ENCODE assay signal across 14 cellular contexts in genomic region chr17:41628631-41629255, GRCh38. TPM values are rescaled to one million over a fixed set of nuclear protein-coding genes. Genes with fewer than 3 reads are reported as not detected.
A peak's percentile ranks its signal among the peaks of the same experiment; 100 is the strongest.
DNase-seq lines count a peak whose midpoint lies in the region; ATAC-seq, FAIRE-seq and TF ChIP-seq lines count a peak whose summit lies in the region.
"Not testable (repeated sequence)": the region's sequence is repeated elsewhere in the genome, so short reads cannot be mapped to it uniquely, and the experiment has no call there.
"Had no signal": no experiment of that assay in that cellular context is flagged by ENCODE, and none has a peak within 500 bp of the region (broad histone marks: within the 10 kb centered on the region; RNA-seq: fewer than 3 reads in every experiment).

No MANE protein-coding gene starts in this region.

- H2AFZ ChIP-seq in mammary epithelial cell (ENCODE audit: low read depth, low read length); HepG2 (ENCODE audit: low read length); osteoblast (ENCODE audit: low read length): not testable (repeated sequence)

- H3K4me3 ChIP-seq in mammary epithelial cell (replicated peaks in 1 of 3; ENCODE audit: insufficient read depth in 1 of 3, low read depth in 2 of 3, low read length in 3 of 3); epithelial cell of esophagus (ENCODE audit: low read length); HepG2 (replicated peaks in 1 of 3; ENCODE audit: insufficient read depth in 1 of 3, low read depth in 2 of 3, low read length in 3 of 3); osteoblast (ENCODE audit: insufficient read depth, low read length); skin epidermis; upper lobe of right lung: not testable (repeated sequence)

- in situ Hi-C loops in mammary epithelial cell (cut with MboI; ENCODE audit: low sequenced_read_pairs in 2 of 2); HepG2 (cut with HindIII; ENCODE audit: extremely low pct_ligation_motif_present, low pct_unique_long_range_greater_than_20kb): not testable (repeated sequence)

- DNase-seq in NCI-H1694 (lab: John Stamatoyannopoulos, UW): peak; percentile 12
- not testable (repeated sequence) for DNase-seq in mammary epithelial cell; HepG2 (ENCODE audit: low spot score)
- peak; percentile 81 for DNase-seq in epithelial cell of esophagus (ENCODE audit: low read depth)
- DNase-seq in Right ventricle myocardium superior: peak; percentile 9
- DNase-seq in osteoblast (ENCODE audit: insufficient read length, low spot score, missing footprints): peak; percentile 42
- DNase-seq in upper lobe of right lung: peak; percentile 50

- H3K27ac ChIP-seq in mammary epithelial cell (ENCODE audit: insufficient read depth, low read depth, low read length): peak overlapping the region; percentile 64
- not testable (repeated sequence) for H3K27ac ChIP-seq in HepG2 (ENCODE audit: extremely low read length, insufficient read depth, low read length); osteoblast (ENCODE audit: low read depth, low read length); upper lobe of right lung
- H3K27ac ChIP-seq in skin epidermis: peak overlapping the region in 13 of 21 experiments; percentile 13 to 83 (median 65)

- 71% methylated on average over 10 of the region's 11 CpGs for WGBS in mammary epithelial cell (ENCODE audit: low coverage, missing lambda C conversion rate)
- 35% methylated on average over 11 of the region's 11 CpGs for WGBS in HepG2 (ENCODE audit: low lambda C conversion rate)

- intact Hi-C loops in mammary epithelial cell (cut with micrococcal nuclease); Right ventricle myocardium superior (cut with DNase I); HepG2 (cut with micrococcal nuclease; ENCODE audit: unreplicated experiment); upper lobe of right lung (cut with DNase I): not testable (repeated sequence)

- dilution Hi-C loops in mammary epithelial cell (cut with HindIII; ENCODE audit: low sequenced_read_pairs): loop anchor here (5.0 kb wide), 1 partner anchor 41 kb away; the partner anchor contains the start of gene KRT14

- H3K9me3 ChIP-seq in mammary epithelial cell (replicated peaks; ENCODE audit: insufficient read depth, low read length); HepG2 (ENCODE audit: low read length); osteoblast (ENCODE audit: low read depth, low read length); upper lobe of right lung: not testable (repeated sequence)

- not testable (repeated sequence) for H3K36me3 ChIP-seq in mammary epithelial cell (ENCODE audit: insufficient read depth, low read length); HepG2 (replicated peaks in 1 of 2; ENCODE audit: control insufficient read depth in 1 of 2, insufficient read depth in 2 of 2, low read length in 2 of 2); osteoblast (ENCODE audit: insufficient read depth, low read length); upper lobe of right lung

- H3K4me1 ChIP-seq in mammary epithelial cell (ENCODE audit: insufficient read depth, low read length): peaks cover 32% of the 10 kb centered on the region
- H3K4me1 ChIP-seq in HepG2 (ENCODE audit: insufficient read depth, low read length); osteoblast (ENCODE audit: insufficient read depth, low read length); upper lobe of right lung: not testable (repeated sequence)

- CTCF ChIA-PET in mammary epithelial cell (lab: Charles Lee; ENCODE audit: low non-redundant PET); HepG2 (lab: Yijun Ruan, JAX; ENCODE audit: low intra/inter-chr PET ratio, low total read pairs): not testable (repeated sequence)

- not testable (repeated sequence) for ATAC-seq in Right ventricle myocardium superior (ENCODE audit: poor library complexity); HepG2; upper lobe of right lung

- not testable (repeated sequence) for TF ChIP-seq CTCF in mammary epithelial cell (conservative IDR thresholded peaks at IDR 0.05 in 1 of 2, IDR thresholded peaks at IDR 0.05 in 1 of 2; ENCODE audit: extremely low read depth in 1 of 2, insufficient read depth in 1 of 2, low read depth in 1 of 2, low read length in 2 of 2); epithelial cell of esophagus (IDR thresholded peaks at IDR 0.05; ENCODE audit: insufficient read depth, low read depth, low read length, missing control alignments); HepG2 (CRISPR knock-in tag; IDR thresholded peaks at IDR 0.05); osteoblast (IDR thresholded peaks at IDR 0.05; ENCODE audit: extremely low read depth, low read depth, low read length); upper lobe of right lung (IDR thresholded peaks at IDR 0.05)

- peak overlapping the region; percentile 41 for H3K9ac ChIP-seq in mammary epithelial cell (ENCODE audit: insufficient read depth, low read length)
- H3K9ac ChIP-seq in HepG2 (ENCODE audit: insufficient read depth, low read depth, low read length): not testable (repeated sequence)

- not testable (repeated sequence) for H3K79me2 ChIP-seq in mammary epithelial cell (ENCODE audit: insufficient read depth, low read length); HepG2 (ENCODE audit: insufficient read depth, low read length); osteoblast (ENCODE audit: insufficient read depth, low read length)

- not testable (repeated sequence) for TF ChIP-seq RAD21 in HepG2 (CRISPR knock-in tag; IDR thresholded peaks at IDR 0.05)

- FAIRE-seq in HepG2 (lab: Jason Lieb, UNC): not testable (repeated sequence)

- H3K4me2 ChIP-seq in mammary epithelial cell (ENCODE audit: insufficient read depth, low read depth, low read length); HepG2 (ENCODE audit: low read depth, low read length); osteoblast (ENCODE audit: insufficient read depth, low read length): not testable (repeated sequence)

- TF ChIP-seq EP300 in HepG2 (IDR thresholded peaks at IDR 0.05; ENCODE audit: low read depth in 2 of 2, low read length in 2 of 2); HepG2 (CRISPR knock-in tag; IDR thresholded peaks at IDR 0.05; ENCODE audit: borderline replicate concordance): not testable (repeated sequence)

- H4K20me1 ChIP-seq in mammary epithelial cell (ENCODE audit: insufficient read depth, low read length); HepG2 (ENCODE audit: insufficient read depth, low read length); osteoblast (ENCODE audit: insufficient read depth, low read length): not testable (repeated sequence)

- not testable (repeated sequence) for TF ChIP-seq POLR2A in HepG2 (IDR thresholded peaks at IDR 0.05; ENCODE audit: insufficient read depth in 1 of 2, low read depth in 2 of 2, low read length in 2 of 2)

- BruUV-seq in mammary epithelial cell (replicated peaks; lab: Mats Ljungman, UMichigan); HepG2 (replicated peaks; lab: Mats Ljungman, UMichigan): not testable (repeated sequence)

- POLR2A ChIA-PET in HepG2 (lab: Yijun Ruan, JAX): not testable (repeated sequence)

- not testable (repeated sequence) for H3K27me3 ChIP-seq in mammary epithelial cell (ENCODE audit: insufficient read depth, low read length); osteoblast (ENCODE audit: insufficient read depth, low read length); upper lobe of right lung
- peaks cover 5 to 40% of the 10 kb centered on the region in 2 experiments; a peak in 4 of 5 replicates for H3K27me3 ChIP-seq in HepG2 (ENCODE audit: control insufficient read depth in 1 of 2, insufficient read depth in 2 of 2, low read length in 2 of 2)

RNA-seq across cellular contexts. Expression of gene KRT17, which starts 4.4 kb away (rescaled TPM):
- total RNA-seq in mammary epithelial cell (over 10,000 TPM; 10,365 to 24,723 TPM), Right ventricle myocardium superior (not detected), HepG2 (2016; rRNA removed; fragmentation: Illumina TruSeq; extraction: Trizol) (0.52 and 0.82 TPM in 2 replicates), osteoblast (4.3 and 4.7 TPM in 2 replicates), upper lobe of right lung (5.9 TPM)
- polyA plus RNA-seq in mammary epithelial cell (8,957 TPM), HepG2 (2011; rRNA removed) (0.38 and 0.47 TPM in 2 replicates)
- polyA minus RNA-seq in mammary epithelial cell: 6,693 TPM
- 0.40 and 0.44 TPM in 2 replicates for total RNA-seq in HepG2 (2016; cell fraction: cytosol; rRNA removed; fragmentation: Illumina TruSeq; extraction: Trizol; ENCODE audit: low read depth)
- total RNA-seq in HepG2 (2016; cell fraction: insoluble cytoplasmic fraction; rRNA removed; fragmentation: Illumina TruSeq; extraction: Trizol): 0.40 and 0.54 TPM in 2 replicates
- 0.38 and 0.65 TPM in 2 replicates for total RNA-seq in HepG2 (2016; cell fraction: membrane; rRNA removed; fragmentation: Illumina TruSeq; extraction: Trizol)
- total RNA-seq in HepG2 (2016; cell fraction: nucleus; rRNA removed; fragmentation: Illumina TruSeq; extraction: Trizol): 1.4 TPM in 1 of 2 replicates, not detected in the other
- 0.43 and 0.50 TPM in 2 replicates for polyA plus RNA-seq in HepG2 (2011; cell fraction: cytosol; rRNA removed)
- 0.23 and 0.66 TPM in 2 replicates for polyA plus RNA-seq in HepG2 (2011; cell fraction: nucleus; rRNA removed)
- 0.28 TPM in 1 of 2 replicates, not detected in the other for polyA plus RNA-seq in HepG2 (2012)
- polyA plus RNA-seq in HepG2 (2016; cell fraction: cytosol; fragmentation: Illumina TruSeq; extraction: Trizol; ENCODE audit: low read depth): 0.54 and 0.71 TPM in 2 replicates
- 0.70 and 0.84 TPM in 2 replicates for polyA plus RNA-seq in HepG2 (2016; cell fraction: insoluble cytoplasmic fraction; fragmentation: Illumina TruSeq; extraction: Trizol; ENCODE audit: low read depth)
- 0.35 and 1.0 TPM in 2 replicates for polyA plus RNA-seq in HepG2 (2016; cell fraction: membrane; fragmentation: Illumina TruSeq; extraction: Trizol; ENCODE audit: low read depth)
- 0.55 and 0.81 TPM in 2 replicates for polyA plus RNA-seq in HepG2 (2016; cell fraction: nucleus; fragmentation: Illumina TruSeq; extraction: Trizol; ENCODE audit: insufficient read depth, low read depth)
- 0.32 and 1,101 TPM in 2 replicates for polyA minus RNA-seq in HepG2 (2011; rRNA and poly(A)+ RNA removed; ENCODE audit: low replicate concordance)
- 9.0 and 16.5 TPM in 2 replicates for polyA minus RNA-seq in HepG2 (2011; cell fraction: cytosol; rRNA and poly(A)+ RNA removed)
- polyA minus RNA-seq in HepG2 (2011; cell fraction: nucleus; rRNA and poly(A)+ RNA removed): 3.5 and 5.9 TPM in 2 replicates
- total RNA-seq: CD4-positive, alpha-beta T cell had no signal

RNA-seq across cellular contexts. Expression of gene KRT16, which starts 16.2 kb away (rescaled TPM):
- total RNA-seq in mammary epithelial cell (1,000 to 10,000 TPM in 1 of 2 donors, 100 to 1,000 TPM in 1; 585 to 1,021 TPM), Right ventricle myocardium superior (not detected), HepG2 (2016; rRNA removed; fragmentation: Illumina TruSeq; extraction: Trizol) (not detected in 2 replicates), osteoblast (4.3 and 5.6 TPM in 2 replicates), upper lobe of right lung (not detected)
- polyA plus RNA-seq in mammary epithelial cell (659 TPM), HepG2 (2011; rRNA removed) (0.07 TPM in 1 of 2 replicates, not detected in the other)
- polyA minus RNA-seq in mammary epithelial cell: 694 TPM
- not detected in 2 replicates for total RNA-seq in HepG2 (2016; cell fraction: cytosol; rRNA removed; fragmentation: Illumina TruSeq; extraction: Trizol; ENCODE audit: low read depth)
- not detected in 2 replicates for total RNA-seq in HepG2 (2016; cell fraction: insoluble cytoplasmic fraction; rRNA removed; fragmentation: Illumina TruSeq; extraction: Trizol)
- total RNA-seq in HepG2 (2016; cell fraction: membrane; rRNA removed; fragmentation: Illumina TruSeq; extraction: Trizol): not detected in 2 replicates
- total RNA-seq in HepG2 (2016; cell fraction: nucleus; rRNA removed; fragmentation: Illumina TruSeq; extraction: Trizol): not detected in 2 replicates
- not detected in 2 replicates for polyA plus RNA-seq in HepG2 (2011; cell fraction: cytosol; rRNA removed)
- not detected in 2 replicates for polyA plus RNA-seq in HepG2 (2011; cell fraction: nucleus; rRNA removed)
- polyA plus RNA-seq in HepG2 (2012): not detected in 2 replicates
- not detected in 2 replicates for polyA plus RNA-seq in HepG2 (2016; cell fraction: cytosol; fragmentation: Illumina TruSeq; extraction: Trizol; ENCODE audit: low read depth)
- polyA plus RNA-seq in HepG2 (2016; cell fraction: insoluble cytoplasmic fraction; fragmentation: Illumina TruSeq; extraction: Trizol; ENCODE audit: low read depth): not detected in 2 replicates
- polyA plus RNA-seq in HepG2 (2016; cell fraction: membrane; fragmentation: Illumina TruSeq; extraction: Trizol; ENCODE audit: low read depth): not detected in 2 replicates
- not detected in 2 replicates for polyA plus RNA-seq in HepG2 (2016; cell fraction: nucleus; fragmentation: Illumina TruSeq; extraction: Trizol; ENCODE audit: insufficient read depth, low read depth)
- 5.8 TPM in 1 of 2 replicates, not detected in the other for polyA minus RNA-seq in HepG2 (2011; rRNA and poly(A)+ RNA removed; ENCODE audit: low replicate concordance)
- not detected in 2 replicates for polyA minus RNA-seq in HepG2 (2011; cell fraction: cytosol; rRNA and poly(A)+ RNA removed)
- not detected in 2 replicates for polyA minus RNA-seq in HepG2 (2011; cell fraction: nucleus; rRNA and poly(A)+ RNA removed)
- total RNA-seq: Caco-2; CD4-positive, alpha-beta T cell; H1; H9 had no signal
- polyA plus RNA-seq: H1 had no signal

RNA-seq across cellular contexts. Expression of gene KRT14, which starts 42.0 kb away (rescaled TPM):
- total RNA-seq in mammary epithelial cell: 1,000 to 10,000 TPM; 4,602 to 9,976 TPM
- 26,464 TPM for polyA plus RNA-seq in mammary epithelial cell
- 15,260 TPM for polyA minus RNA-seq in mammary epithelial cell
- not detected for total RNA-seq in Right ventricle myocardium superior
- total RNA-seq in HepG2 (2016; rRNA removed; fragmentation: Illumina TruSeq; extraction: Trizol): not detected in 2 replicates
- not detected in 2 replicates for total RNA-seq in HepG2 (2016; cell fraction: cytosol; rRNA removed; fragmentation: Illumina TruSeq; extraction: Trizol; ENCODE audit: low read depth)
- not detected in 2 replicates for total RNA-seq in HepG2 (2016; cell fraction: insoluble cytoplasmic fraction; rRNA removed; fragmentation: Illumina TruSeq; extraction: Trizol)
- not detected in 2 replicates for total RNA-seq in HepG2 (2016; cell fraction: membrane; rRNA removed; fragmentation: Illumina TruSeq; extraction: Trizol)
- total RNA-seq in HepG2 (2016; cell fraction: nucleus; rRNA removed; fragmentation: Illumina TruSeq; extraction: Trizol): not detected in 2 replicates
- 0.09 and 0.37 TPM in 2 replicates for polyA plus RNA-seq in HepG2 (2011; rRNA removed)
- polyA plus RNA-seq in HepG2 (2011; cell fraction: cytosol; rRNA removed): 0.03 and 0.04 TPM in 2 replicates
- polyA plus RNA-seq in HepG2 (2011; cell fraction: nucleus; rRNA removed): not detected in 2 replicates
- polyA plus RNA-seq in HepG2 (2012): not detected in 2 replicates
- not detected in 2 replicates for polyA plus RNA-seq in HepG2 (2016; cell fraction: cytosol; fragmentation: Illumina TruSeq; extraction: Trizol; ENCODE audit: low read depth)
- not detected in 2 replicates for polyA plus RNA-seq in HepG2 (2016; cell fraction: insoluble cytoplasmic fraction; fragmentation: Illumina TruSeq; extraction: Trizol; ENCODE audit: low read depth)
- polyA plus RNA-seq in HepG2 (2016; cell fraction: membrane; fragmentation: Illumina TruSeq; extraction: Trizol; ENCODE audit: low read depth): not detected in 2 replicates
- polyA plus RNA-seq in HepG2 (2016; cell fraction: nucleus; fragmentation: Illumina TruSeq; extraction: Trizol; ENCODE audit: insufficient read depth, low read depth): not detected in 2 replicates
- polyA minus RNA-seq in HepG2 (2011; rRNA and poly(A)+ RNA removed; ENCODE audit: low replicate concordance): 9.6 TPM in 1 of 2 replicates, not detected in the other
- polyA minus RNA-seq in HepG2 (2011; cell fraction: cytosol; rRNA and poly(A)+ RNA removed): not detected in 2 replicates
- not detected in 2 replicates for polyA minus RNA-seq in HepG2 (2011; cell fraction: nucleus; rRNA and poly(A)+ RNA removed)
- total RNA-seq in osteoblast: 12.3 and 23.0 TPM in 2 replicates
- not detected for total RNA-seq in upper lobe of right lung
- total RNA-seq: Caco-2; CD4-positive, alpha-beta T cell; H1; H9 had no signal

RNA-seq across cellular contexts. Expression of gene KRT9, which starts 56.9 kb away (rescaled TPM):
- total RNA-seq in mammary epithelial cell: under 1 TPM; 0.17 to 0.80 TPM
- polyA plus RNA-seq in mammary epithelial cell: 0.35 TPM
- not detected for polyA minus RNA-seq in mammary epithelial cell
- not detected for total RNA-seq in Right ventricle myocardium superior
- total RNA-seq in HepG2 (2016; rRNA removed; fragmentation: Illumina TruSeq; extraction: Trizol): not detected in 2 replicates
- total RNA-seq in HepG2 (2016; cell fraction: cytosol; rRNA removed; fragmentation: Illumina TruSeq; extraction: Trizol; ENCODE audit: low read depth): not detected in 2 replicates
- not detected in 2 replicates for total RNA-seq in HepG2 (2016; cell fraction: insoluble cytoplasmic fraction; rRNA removed; fragmentation: Illumina TruSeq; extraction: Trizol)
- total RNA-seq in HepG2 (2016; cell fraction: membrane; rRNA removed; fragmentation: Illumina TruSeq; extraction: Trizol): not detected in 2 replicates
- total RNA-seq in HepG2 (2016; cell fraction: nucleus; rRNA removed; fragmentation: Illumina TruSeq; extraction: Trizol): not detected in 2 replicates
- not detected in 2 replicates for polyA plus RNA-seq in HepG2 (2011; rRNA removed)
- not detected in 2 replicates for polyA plus RNA-seq in HepG2 (2011; cell fraction: cytosol; rRNA removed)
- polyA plus RNA-seq in HepG2 (2011; cell fraction: nucleus; rRNA removed): not detected in 2 replicates
- polyA plus RNA-seq in HepG2 (2012): not detected in 2 replicates
- polyA plus RNA-seq in HepG2 (2016; cell fraction: cytosol; fragmentation: Illumina TruSeq; extraction: Trizol; ENCODE audit: low read depth): not detected in 2 replicates
- polyA plus RNA-seq in HepG2 (2016; cell fraction: insoluble cytoplasmic fraction; fragmentation: Illumina TruSeq; extraction: Trizol; ENCODE audit: low read depth): not detected in 2 replicates
- not detected in 2 replicates for polyA plus RNA-seq in HepG2 (2016; cell fraction: membrane; fragmentation: Illumina TruSeq; extraction: Trizol; ENCODE audit: low read depth)
- polyA plus RNA-seq in HepG2 (2016; cell fraction: nucleus; fragmentation: Illumina TruSeq; extraction: Trizol; ENCODE audit: insufficient read depth, low read depth): not detected in 2 replicates
- polyA minus RNA-seq in HepG2 (2011; rRNA and poly(A)+ RNA removed; ENCODE audit: low replicate concordance): 0.19 TPM in 1 of 2 replicates, not detected in the other
- polyA minus RNA-seq in HepG2 (2011; cell fraction: cytosol; rRNA and poly(A)+ RNA removed): not detected in 2 replicates
- polyA minus RNA-seq in HepG2 (2011; cell fraction: nucleus; rRNA and poly(A)+ RNA removed): not detected in 2 replicates
- not detected in 2 replicates for total RNA-seq in osteoblast
- not detected for total RNA-seq in upper lobe of right lung
- total RNA-seq: Caco-2; CD4-positive, alpha-beta T cell; H1; H9 had no signal
- polyA plus RNA-seq: A549, BJ, H1 had no signal

RNA-seq across cellular contexts. Expression of gene EIF1, which starts 59.9 kb away (rescaled TPM):
- total RNA-seq in mammary epithelial cell: 100 to 1,000 TPM in 1 of 2 donors, 10 to 100 TPM in 1; 78.9 to 981 TPM
- polyA plus RNA-seq in mammary epithelial cell: 108 TPM
- polyA minus RNA-seq in mammary epithelial cell: 399 TPM
- 1,143 TPM for total RNA-seq in Right ventricle myocardium superior
- 147 and 199 TPM in 2 replicates for total RNA-seq in HepG2 (2016; rRNA removed; fragmentation: Illumina TruSeq; extraction: Trizol)
- total RNA-seq in HepG2 (2016; cell fraction: cytosol; rRNA removed; fragmentation: Illumina TruSeq; extraction: Trizol; ENCODE audit: low read depth): 90.4 and 105 TPM in 2 replicates
- 134 and 191 TPM in 2 replicates for total RNA-seq in HepG2 (2016; cell fraction: insoluble cytoplasmic fraction; rRNA removed; fragmentation: Illumina TruSeq; extraction: Trizol)
- 209 and 226 TPM in 2 replicates for total RNA-seq in HepG2 (2016; cell fraction: membrane; rRNA removed; fragmentation: Illumina TruSeq; extraction: Trizol)
- 237 and 265 TPM in 2 replicates for total RNA-seq in HepG2 (2016; cell fraction: nucleus; rRNA removed; fragmentation: Illumina TruSeq; extraction: Trizol)
- polyA plus RNA-seq in HepG2 (2011; rRNA removed): 388 and 517 TPM in 2 replicates
- polyA plus RNA-seq in HepG2 (2011; cell fraction: cytosol; rRNA removed): 157 and 242 TPM in 2 replicates
- polyA plus RNA-seq in HepG2 (2011; cell fraction: nucleus; rRNA removed): 346 and 409 TPM in 2 replicates
- 1,096 and 1,427 TPM in 2 replicates for polyA plus RNA-seq in HepG2 (2012)
- polyA plus RNA-seq in HepG2 (2016; cell fraction: cytosol; fragmentation: Illumina TruSeq; extraction: Trizol; ENCODE audit: low read depth): 537 and 540 TPM in 2 replicates
- 606 and 702 TPM in 2 replicates for polyA plus RNA-seq in HepG2 (2016; cell fraction: insoluble cytoplasmic fraction; fragmentation: Illumina TruSeq; extraction: Trizol; ENCODE audit: low read depth)
- polyA plus RNA-seq in HepG2 (2016; cell fraction: membrane; fragmentation: Illumina TruSeq; extraction: Trizol; ENCODE audit: low read depth): 490 and 548 TPM in 2 replicates
- polyA plus RNA-seq in HepG2 (2016; cell fraction: nucleus; fragmentation: Illumina TruSeq; extraction: Trizol; ENCODE audit: insufficient read depth, low read depth): 691 and 695 TPM in 2 replicates
- 70.2 and 87.8 TPM in 2 replicates for polyA minus RNA-seq in HepG2 (2011; rRNA and poly(A)+ RNA removed; ENCODE audit: low replicate concordance)
- 159 and 198 TPM in 2 replicates for polyA minus RNA-seq in HepG2 (2011; cell fraction: cytosol; rRNA and poly(A)+ RNA removed)
- 333 and 395 TPM in 2 replicates for polyA minus RNA-seq in HepG2 (2011; cell fraction: nucleus; rRNA and poly(A)+ RNA removed)
- 94.5 and 101 TPM in 2 replicates for total RNA-seq in osteoblast
- total RNA-seq in upper lobe of right lung: 974 TPM

Comparison
In these comparisons a context has a peak if more than half of its experiments do, and no peak if none do; other contexts are left out.
1. RNA of gene KRT17, which starts 4.4 kb away (total RNA-seq): 10,365 to 24,723 TPM in mammary epithelial cell; 5.9 TPM in upper lobe of right lung (single experiment), 4.3 to 4.7 TPM in osteoblast, 0.38 to 1.4 TPM in HepG2 and not detected in Right ventricle myocardium superior (single experiment); every median in the first group is over 1,000 times any median in the second.
2. RNA of gene KRT16, which starts 16.2 kb away (total RNA-seq): 585 to 1,021 TPM in mammary epithelial cell; 4.3 to 5.6 TPM in osteoblast, not detected in Right ventricle myocardium superior (single experiment), not detected in HepG2 and not detected in upper lobe of right lung (single experiment); every median in the first group is over 10 times any median in the second.
3. RNA of gene KRT14, which starts 42.0 kb away (total RNA-seq): 4,602 to 9,976 TPM in mammary epithelial cell; 12.3 to 23.0 TPM in osteoblast, not detected in Right ventricle myocardium superior (single experiment), not detected in HepG2 and not detected in upper lobe of right lung (single experiment); every median in the first group is over 100 times any median in the second.